ENCODE assay signal across 8 cellular contexts in the genomic region with DNA sequence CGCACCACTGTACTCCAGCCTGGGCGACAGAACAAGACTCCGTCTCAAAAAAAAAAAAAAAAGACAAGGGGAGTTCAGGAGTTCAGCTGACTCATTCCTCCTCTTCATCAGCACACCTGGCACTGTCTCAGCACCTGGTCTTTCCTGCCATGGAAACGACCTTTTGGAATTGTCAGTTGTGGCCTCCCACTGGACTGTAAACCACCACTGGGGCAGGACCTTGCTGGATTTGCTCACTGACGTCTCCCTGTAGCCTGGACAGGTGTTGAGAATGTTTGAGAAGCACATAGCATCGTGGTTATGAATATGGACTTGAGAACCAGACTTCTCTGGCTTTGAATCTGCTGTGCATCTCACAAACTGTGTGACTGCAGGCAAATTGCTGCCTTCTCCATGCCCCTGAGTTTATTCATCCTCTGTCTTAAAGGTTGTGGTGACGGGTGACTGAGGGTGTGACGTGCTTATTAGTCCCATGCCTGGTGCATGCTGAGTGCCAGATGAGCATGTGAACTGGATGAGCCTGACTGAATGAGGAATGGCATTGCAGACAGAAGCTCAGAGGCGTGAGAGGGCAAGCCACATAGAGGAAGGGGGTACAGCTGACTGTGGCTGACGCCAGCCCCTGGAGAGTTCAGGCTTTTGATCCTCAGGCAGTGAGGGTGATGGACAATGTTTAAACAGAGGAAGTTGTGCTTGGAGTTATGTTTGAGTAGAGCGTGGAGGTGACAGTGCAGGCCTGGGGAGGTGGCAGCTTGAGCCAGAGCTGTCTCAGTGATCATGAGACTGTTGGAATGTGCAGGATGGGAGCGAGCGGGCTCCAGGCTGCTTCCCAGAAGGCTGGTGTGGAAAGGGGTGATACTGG. TPM values are rescaled to one million over a fixed set of nuclear protein-coding genes. Genes with fewer than 3 reads are reported as not detected.
DNase-seq lines count a peak whose midpoint lies in the region; ATAC-seq lines count a peak whose summit lies in the region.

No MANE protein-coding gene starts in this region.

- H3K9me3 Mint-ChIP-seq in central memory CD8-positive, alpha-beta T cell, result no peaks in the 10 kb centered on the region

- H3K36me3 Mint-ChIP-seq in central memory CD8-positive, alpha-beta T cell (ENCODE audit: insufficient read depth), result peaks cover 8% of the 10 kb centered on the region

- no peak overlapping the region for H3K27ac Mint-ChIP-seq in central memory CD8-positive, alpha-beta T cell (ENCODE audit: low read depth)

- no peaks in the 10 kb centered on the region for H3K27me3 Mint-ChIP-seq in central memory CD8-positive, alpha-beta T cell

- no peak for ATAC-seq in central memory CD8-positive, alpha-beta T cell (replicated peaks; ENCODE audit: extremely low read depth, poor library complexity, severe bottlenecking)
- ATAC-seq in HG03457 (IDR thresholded peaks at IDR 0.05; ENCODE audit: unreplicated experiment), result no peak

- peak overlapping the region; percentile 2 for H3K4me3 Mint-ChIP-seq in central memory CD8-positive, alpha-beta T cell

- DNase-seq in CD1c-positive myeloid dendritic cell (ENCODE audit: extremely low spot score) (peak; percentile 51), MV-4-11 (lab: John Stamatoyannopoulos, UW) (peak; percentile 8), myocyte (ENCODE audit: low read depth) (peak; percentile 86), NCI-H82 treated with DMSO at 0.1 percent for 48 hours (lab: John Stamatoyannopoulos, UW; ENCODE audit: unreplicated experiment) (no peak), Ammon's horn (ENCODE audit: low spot score) (no peak), NCI-H446 (lab: John Stamatoyannopoulos, UW) (no peak)
- no peak for DNase-seq in central memory CD8-positive, alpha-beta T cell (ENCODE audit: low spot score in 2 of 2)

- peaks cover 58% of the 10 kb centered on the region for H3K4me1 Mint-ChIP-seq in central memory CD8-positive, alpha-beta T cell

RNA-seq across cellular contexts. Expression of a gene that starts 12.7 kb away (rescaled TPM):
- 162 and 176 TPM in 2 replicates for total RNA-seq in myocyte
- polyA plus RNA-seq in myocyte (2012), result 76.2 TPM

RNA-seq across cellular contexts. Expression of a gene that starts 55.1 kb away (rescaled TPM):
- 10.4 and 12.5 TPM in 2 replicates for total RNA-seq in myocyte
- 8.0 TPM for polyA plus RNA-seq in myocyte (2012)

Comparison
In these comparisons a context has a peak if more than half of its experiments do, and no peak if none do; other contexts are left out.
1. DNase-seq: peak in CD1c-positive myeloid dendritic cell (single experiment), MV-4-11 (single experiment) and myocyte (single experiment); none in central memory CD8-positive, alpha-beta T cell (0 of 2), NCI-H82 treated with DMSO at 0.1 percent for 48 hours (single experiment), Ammon's horn (single experiment) and NCI-H446 (0 of 2).